In genomic region chr12:122081108-122081696, GRCh38 we compare ENCODE assay signal across 8 cellular contexts. TPM values are rescaled to one million over a fixed set of nuclear protein-coding genes. Genes with fewer than 3 reads are reported as not detected.
A peak's percentile ranks its signal among the peaks of the same experiment; 100 is the strongest.
DNase-seq lines count a peak whose midpoint lies in the region; ATAC-seq and TF ChIP-seq lines count a peak whose summit lies in the region.

No MANE protein-coding gene starts in this region.

- H3K4me1 Mint-ChIP-seq in central memory CD8-positive, alpha-beta T cell: peaks cover 62% of the 10 kb centered on the region

- no peaks in the 10 kb centered on the region for H3K9me3 ChIP-seq in mucosa of descending colon

- H3K27ac ChIP-seq in C4-2B: peak overlapping the region; percentile 0; the same call in 1 of the 2 replicates

- peak overlapping the region; percentile 4 for H3K4me3 ChIP-seq in mucosa of descending colon

- H3K36me3 Mint-ChIP-seq in central memory CD8-positive, alpha-beta T cell (ENCODE audit: insufficient read depth): peaks cover 25% of the 10 kb centered on the region

- no peak for ATAC-seq in central memory CD8-positive, alpha-beta T cell (replicated peaks; ENCODE audit: extremely low read depth, poor library complexity, severe bottlenecking)
- ATAC-seq in mucosa of descending colon (no peak), GM18498 (IDR thresholded peaks at IDR 0.05; ENCODE audit: unreplicated experiment) (no peak)

- peak overlapping the region; percentile 86 for H3K27ac Mint-ChIP-seq in central memory CD8-positive, alpha-beta T cell (ENCODE audit: low read depth)

- peaks cover 47% of the 10 kb centered on the region for H3K4me1 ChIP-seq in mucosa of descending colon (ENCODE audit: low read depth)

- H3K9me3 Mint-ChIP-seq in central memory CD8-positive, alpha-beta T cell: no peaks in the 10 kb centered on the region

- H3K4me3 Mint-ChIP-seq in central memory CD8-positive, alpha-beta T cell: peak overlapping the region; percentile 89

- intact Hi-C loops in mucosa of descending colon (cut with DNase I, micrococcal nuclease): loop anchor here in 1 of 2 donors (2.0 kb wide), 1 partner anchor 42 kb away; no protein-coding TSS in a partner anchor

- peak; percentile 36 for DNase-seq in NCI-H226
- no peak for DNase-seq in central memory CD8-positive, alpha-beta T cell (ENCODE audit: low spot score in 2 of 2)
- DNase-seq in mucosa of descending colon: peak in 1 of 3 donors; percentile 58
- no peak for DNase-seq in activated effector memory CD4-positive, alpha-beta T cell treated with anti-CD3 and anti-CD28 coated beads, Interleukin-2, amount 50 U/mL, for 16 hours
- no peak for DNase-seq in NCI-H2196 treated with DMSO at 0.1 percent for 48 hours (lab: John Stamatoyannopoulos, UW; ENCODE audit: unreplicated experiment)
- no peak for DNase-seq in stimulated activated CD4-positive, alpha-beta T cell treated with anti-CD3 and anti-CD28 coated beads, Interleukin-4, amount 100 ng/mL, for 4 hours

- no peak for TF ChIP-seq CTCF in C4-2B (conservative IDR thresholded peaks at IDR 0.05)
- TF ChIP-seq CTCF in mucosa of descending colon (IDR thresholded peaks at IDR 0.05): no peak

- H3K36me3 ChIP-seq in mucosa of descending colon (ENCODE audit: low read depth): no peaks in the 10 kb centered on the region

- no peaks in the 10 kb centered on the region for H3K27me3 Mint-ChIP-seq in central memory CD8-positive, alpha-beta T cell

RNA-seq across cellular contexts. Expression of gene MLXIP, which starts 2.6 kb away (rescaled TPM):
- total RNA-seq in mucosa of descending colon: 100 to 1,000 TPM; 194 to 230 (median 201) TPM

RNA-seq across cellular contexts. Expression of gene BCL7A, which starts 59.5 kb away (rescaled TPM):
- total RNA-seq in mucosa of descending colon: 10 to 100 TPM in 1 of 3 donors, 1 to 10 TPM in 2; 5.2 to 11.6 (median 5.7) TPM
